In genomic region chr16:81006472-81007311, GRCh38 we compare ENCODE assay signal across 1 cellular context.
A peak's percentile ranks its signal among the peaks of the same experiment; 100 is the strongest.
TF ChIP-seq lines count a peak whose summit lies in the region.

Gene CENPN (plus strand): TSS chr16:81007214. CDS start chr16:81011940, 4,726 bp downstream.
Gene CMC2 (minus strand): TSS chr16:81006885. CDS start chr16:80997394, 9,491 bp downstream.

TF ChIP-seq in GM12878, 131 proteins besides CTCF, POLR2A, EP300 and RAD21 (continued from another document and continues in another):
- no peak for TF ChIP-seq PRDM15 (CRISPR knock-in tag; IDR thresholded peaks at IDR 0.05)
- peak; percentile 87; the same call in 1 of the 2 replicates for TF ChIP-seq POLR2AphosphoS5 (IDR thresholded peaks at IDR 0.05; ENCODE audit: low read length)
- peak; percentile 69; the same call in 1 of the 2 replicates for TF ChIP-seq GATAD2B (conservative IDR thresholded peaks at IDR 0.05; ENCODE audit: low read depth)
- 0 out of 2 replicates have a peak, but pooled peaks have one; percentile 41 for TF ChIP-seq ELK1 (IDR thresholded peaks at IDR 0.05; ENCODE audit: low read depth, low read length)
- TF ChIP-seq MAX (IDR thresholded peaks at IDR 0.05; ENCODE audit: low read depth, low read length): peak; percentile 47
- no peak for TF ChIP-seq USF1 (IDR thresholded peaks at IDR 0.05; ENCODE audit: borderline replicate concordance, extremely low read length, insufficient read depth, low read depth, low read length)
- TF ChIP-seq IKZF2 (IDR thresholded peaks at IDR 0.05): no peak; a peak in 1 of 4 replicates
- TF ChIP-seq MTA2 (IDR thresholded peaks at IDR 0.05; ENCODE audit: low read depth): peak; percentile 25; the same call in 1 of the 2 replicates
- TF ChIP-seq IKZF1 (conservative IDR thresholded peaks at IDR 0.05): peak; percentile 80
- TF ChIP-seq ZBTB40 (IDR thresholded peaks at IDR 0.05; ENCODE audit: borderline replicate concordance): no peak; the same call in 1 of the 2 replicates
- TF ChIP-seq SMAD1 (IDR thresholded peaks at IDR 0.05; ENCODE audit: low read depth, partially characterized antibody): no peak
- TF ChIP-seq STAT3 (IDR thresholded peaks at IDR 0.05; ENCODE audit: low read depth, low read length): no peak
- peak; percentile 100 for TF ChIP-seq FOXK2 (IDR thresholded peaks at IDR 0.05)
- TF ChIP-seq REST (IDR thresholded peaks at IDR 0.05; ENCODE audit: low read depth, low read length): no peak
- TF ChIP-seq POU2F2 (IDR thresholded peaks at IDR 0.05; ENCODE audit: borderline replicate concordance, low read depth, low read length): peak; percentile 6; the same call in 1 of the 3 replicates
- TF ChIP-seq ZNF274 (IDR thresholded peaks at IDR 0.05; ENCODE audit: insufficient read depth, insufficient read length): no peak
- no peak for TF ChIP-seq PBX3 (IDR thresholded peaks at IDR 0.05; ENCODE audit: insufficient replicate concordance, low read depth, low read length)
- no peak for TF ChIP-seq JUNB (IDR thresholded peaks at IDR 0.05)
- no peak; the same call in 1 of the 2 replicates for TF ChIP-seq NFIC (IDR thresholded peaks at IDR 0.05; ENCODE audit: low read depth, low read length)
- TF ChIP-seq CHD2 (IDR thresholded peaks at IDR 0.05; ENCODE audit: borderline replicate concordance, low read depth, low read length): 0 out of 2 replicates have a peak, but pooled peaks have one; percentile 34
- TF ChIP-seq SIN3A (IDR thresholded peaks at IDR 0.05; ENCODE audit: low read depth, low read length): peak; percentile 60; the same call in 1 of the 2 replicates
- no peak for TF ChIP-seq SREBF2 (IDR thresholded peaks at IDR 0.05; ENCODE audit: low read length)
- no peak for TF ChIP-seq ZNF622 (IDR thresholded peaks at IDR 0.05)
- no peak for TF ChIP-seq SMAD5 (IDR thresholded peaks at IDR 0.05; ENCODE audit: low read depth)
- TF ChIP-seq E4F1 (IDR thresholded peaks at IDR 0.05; ENCODE audit: borderline replicate concordance, partially characterized antibody): peak; percentile 96
- TF ChIP-seq ZZZ3 (IDR thresholded peaks at IDR 0.05; ENCODE audit: control insufficient read depth, insufficient read length, low read depth): no peak
- peak; percentile 95 for TF ChIP-seq RELA (IDR thresholded peaks at IDR 0.05; ENCODE audit: borderline replicate concordance, partially characterized antibody)
- no peak for TF ChIP-seq MTA3 (IDR thresholded peaks at IDR 0.05; ENCODE audit: borderline replicate concordance, low read length)
- TF ChIP-seq E2F4 (IDR thresholded peaks at IDR 0.05; ENCODE audit: low read depth, low read length): peak; percentile 99
- TF ChIP-seq ZSCAN29 (IDR thresholded peaks at IDR 0.05): no peak
- peak; percentile 45; the same call in 1 of the 2 replicates for TF ChIP-seq TBL1XR1 (IDR thresholded peaks at IDR 0.05; ENCODE audit: low read depth, low read length)
- no peak for TF ChIP-seq MEF2A (IDR thresholded peaks at IDR 0.05; ENCODE audit: insufficient read depth, low read depth, low read length)
- TF ChIP-seq TCF3 (IDR thresholded peaks at IDR 0.05; ENCODE audit: borderline replicate concordance, insufficient read depth, low read depth, low read length): 0 out of 2 replicates have a peak, but pooled peaks have one; percentile 7
- TF ChIP-seq HDAC2 (IDR thresholded peaks at IDR 0.05): no peak
- no peak for TF ChIP-seq ZNF384 (IDR thresholded peaks at IDR 0.05; ENCODE audit: borderline replicate concordance, low read depth, low read length)
- peak; percentile 54; the same call in 1 of the 2 replicates for TF ChIP-seq CREM (IDR thresholded peaks at IDR 0.05; ENCODE audit: low read depth)
- TF ChIP-seq TCF12 (IDR thresholded peaks at IDR 0.05; ENCODE audit: low read depth, low read length): peak; percentile 9; the same call in 1 of the 2 replicates
- TF ChIP-seq ZNF217 (IDR thresholded peaks at IDR 0.05): no peak
- TF ChIP-seq ZNF24 (IDR thresholded peaks at IDR 0.05): no peak
